In the genomic region with DNA sequence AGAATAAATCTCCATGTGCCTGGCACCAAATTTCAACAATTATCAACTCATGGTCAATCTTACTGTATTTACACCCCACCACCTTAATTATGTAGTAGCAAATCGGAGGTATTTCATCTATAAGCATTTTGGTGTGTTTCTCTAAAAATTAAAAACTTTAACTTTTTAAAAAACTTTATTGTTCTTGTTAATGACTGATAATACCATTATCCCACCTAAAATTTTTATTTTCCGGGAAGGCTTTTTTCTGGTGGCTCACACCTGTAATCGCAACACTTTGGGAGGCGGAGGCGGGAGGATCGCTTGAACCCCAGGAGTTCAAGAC, we compare ENCODE assay signal across 8 cellular contexts. TPM values are rescaled to one million over a fixed set of nuclear protein-coding genes. Genes with fewer than 3 reads are reported as not detected.
DNase-seq lines count a peak whose midpoint lies in the region; ATAC-seq and TF ChIP-seq lines count a peak whose summit lies in the region.

No MANE protein-coding gene starts in this region.

- no peaks in the 10 kb centered on the region for H3K9me3 Mint-ChIP-seq in activated T-cell treated with anti-CD3 and anti-CD28 coated beads, Interleukin-2, amount 50 U/mL, for 24 hours

- peak overlapping the region; percentile 94 for H3K27ac Mint-ChIP-seq in activated T-cell treated with anti-CD3 and anti-CD28 coated beads, Interleukin-2, amount 50 U/mL, for 24 hours
- peak overlapping the region; percentile 78 for H3K27ac Mint-ChIP-seq in T-helper 17 cell

- H3K27ac ChIP-seq in iPS-18a (ENCODE audit: low read length) (no peak overlapping the region), tibial artery (peak overlapping the region; percentile 57 to 68)

- H3K4me1 ChIP-seq in iPS-18a (ENCODE audit: control insufficient read depth, low read depth, low read length) (no peaks in the 10 kb centered on the region), tibial artery (peaks cover 0 to 16% (median 6%) of the 10 kb centered on the region in 4 donors)

- ATAC-seq in T-helper 17 cell (no peak), GM19467 (IDR thresholded peaks at IDR 0.05; ENCODE audit: unreplicated experiment) (no peak), GM21390 (IDR thresholded peaks at IDR 0.05; ENCODE audit: unreplicated experiment) (no peak)

- H3K36me3 Mint-ChIP-seq in activated T-cell treated with anti-CD3 and anti-CD28 coated beads, Interleukin-2, amount 50 U/mL, for 24 hours (ENCODE audit: low read depth) = peaks cover 74% of the 10 kb centered on the region
- H3K36me3 Mint-ChIP-seq in T-helper 17 cell (ENCODE audit: low read depth) = peaks cover 4% of the 10 kb centered on the region

- peak overlapping the region; percentile 91 for H3K4me3 Mint-ChIP-seq in activated T-cell treated with anti-CD3 and anti-CD28 coated beads, Interleukin-2, amount 50 U/mL, for 24 hours
- H3K4me3 Mint-ChIP-seq in T-helper 17 cell = peak overlapping the region; percentile 95

- H3K9me3 ChIP-seq in T-helper 17 cell (ENCODE audit: control insufficient read depth, low read length, poor library complexity, severe bottlenecking) = no peaks in the 10 kb centered on the region
- H3K9me3 ChIP-seq in iPS-18a (ENCODE audit: control insufficient read depth, low read depth, low read length) = no peaks in the 10 kb centered on the region
- H3K9me3 ChIP-seq in tibial artery = no peaks in the 10 kb centered on the region

- no peak for TF ChIP-seq CTCF in tibial artery (IDR thresholded peaks at IDR 0.05)

- H3K36me3 ChIP-seq in iPS-18a (ENCODE audit: control insufficient read depth, low read depth, low read length) = peaks cover 23% of the 10 kb centered on the region
- peaks cover 16 to 26% (median 24%) of the 10 kb centered on the region in 3 donors for H3K36me3 ChIP-seq in tibial artery

- H3K4me1 Mint-ChIP-seq in activated T-cell treated with anti-CD3 and anti-CD28 coated beads, Interleukin-2, amount 50 U/mL, for 24 hours (ENCODE audit: low read depth) = peaks cover 27% of the 10 kb centered on the region
- H3K4me1 Mint-ChIP-seq in T-helper 17 cell = peaks cover 13% of the 10 kb centered on the region

- intact Hi-C loops in tibial artery (cut with DNase I; ENCODE audit: low total_unique reads) = loop anchor here (5.0 kb wide), 2 partner anchors 41 to 99 kb away; no protein-coding TSS in a partner anchor

- no peaks in the 10 kb centered on the region for H3K27me3 ChIP-seq in iPS-18a (ENCODE audit: control insufficient read depth, insufficient read depth, low read length)
- no peaks in the 10 kb centered on the region for H3K27me3 ChIP-seq in tibial artery

- DNase-seq in activated T-cell treated with anti-CD3 and anti-CD28 coated beads, Interleukin-2, amount 50 U/mL, for 24 hours = no peak
- DNase-seq in activated T-cell treated with anti-CD3 and anti-CD28 coated beads for 4 hours = no peak
- DNase-seq in T-helper 17 cell = no peak
- DNase-seq in tibial artery = no peak
- DNase-seq in stimulated activated CD8-positive, alpha-beta memory T cell treated with anti-CD3 and anti-CD28 coated beads, Interleukin-4, amount 100 ng/mL, for 48 hours = no peak

- H3K4me3 ChIP-seq in iPS-18a (ENCODE audit: low read length) (peak overlapping the region; percentile 76), tibial artery (peak overlapping the region; percentile 71 to 88)

- peak overlapping the region; percentile 78 for H3K9ac ChIP-seq in iPS-18a (ENCODE audit: low read length)

- H3K27me3 Mint-ChIP-seq in activated T-cell treated with anti-CD3 and anti-CD28 coated beads, Interleukin-2, amount 50 U/mL, for 24 hours = no peaks in the 10 kb centered on the region
- H3K27me3 Mint-ChIP-seq in T-helper 17 cell = no peaks in the 10 kb centered on the region

RNA-seq across cellular contexts. Expression of a gene that starts 0.5 kb away (rescaled TPM):
- total RNA-seq in T-helper 17 cell = 1 to 10 TPM; 5.9 to 6.2 TPM

RNA-seq across cellular contexts. Expression of a gene that starts 24.4 kb away (rescaled TPM):
- 10 to 100 TPM; 55.2 to 62.0 TPM for total RNA-seq in T-helper 17 cell

RNA-seq across cellular contexts. Expression of a gene that starts 38.8 kb away (rescaled TPM):
- total RNA-seq in T-helper 17 cell = 100 to 1,000 TPM; 109 to 122 TPM
